2 cellular contexts compared by ENCODE assay signal in genomic region chr1:161972828-161973227, GRCh38.
TF ChIP-seq lines count a peak whose summit lies in the region.

No MANE protein-coding gene starts in this region.

TF ChIP-seq in HepG2, 621 proteins besides CTCF, POLR2A, EP300 and RAD21 (continues in another document):
- TF ChIP-seq ZNF567 (CRISPR knock-in tag; IDR thresholded peaks at IDR 0.05; ENCODE audit: borderline replicate concordance) (no peak), ZNF354B (CRISPR knock-in tag; IDR thresholded peaks at IDR 0.05) (no peak), RFX1 (IDR thresholded peaks at IDR 0.05) (no peak), ZNF446 (CRISPR knock-in tag; IDR thresholded peaks at IDR 0.05) (no peak), ZSCAN22 (CRISPR knock-in tag; IDR thresholded peaks at IDR 0.05) (no peak), HNF1A (IDR thresholded peaks at IDR 0.05; ENCODE audit: low read depth) (no peak), HNF1A (CRISPR knock-in tag; IDR thresholded peaks at IDR 0.05; ENCODE audit: borderline replicate concordance) (no peak), ZNF282 (IDR thresholded peaks at IDR 0.05; ENCODE audit: partially characterized antibody) (no peak), ZNF720 (CRISPR knock-in tag; IDR thresholded peaks at IDR 0.05) (no peak), ZNF33B (CRISPR knock-in tag; IDR thresholded peaks at IDR 0.05) (no peak), NCOA5 (CRISPR knock-in tag; IDR thresholded peaks at IDR 0.05) (no peak), ZNF850 (CRISPR knock-in tag; conservative IDR thresholded peaks at IDR 0.05) (no peak), THAP11 (CRISPR knock-in tag; IDR thresholded peaks at IDR 0.05) (no peak), ZNF740 (CRISPR knock-in tag; IDR thresholded peaks at IDR 0.05) (no peak), ZSCAN21 (CRISPR knock-in tag; IDR thresholded peaks at IDR 0.05; ENCODE audit: borderline replicate concordance) (no peak), JARID2 (CRISPR knock-in tag; IDR thresholded peaks at IDR 0.05; ENCODE audit: insufficient replicate concordance) (no peak), SIX1 (CRISPR knock-in tag; IDR thresholded peaks at IDR 0.05; ENCODE audit: borderline replicate concordance) (no peak), POGK (CRISPR knock-in tag; conservative IDR thresholded peaks at IDR 0.05) (no peak)
- TF ChIP-seq, protein P1, sequence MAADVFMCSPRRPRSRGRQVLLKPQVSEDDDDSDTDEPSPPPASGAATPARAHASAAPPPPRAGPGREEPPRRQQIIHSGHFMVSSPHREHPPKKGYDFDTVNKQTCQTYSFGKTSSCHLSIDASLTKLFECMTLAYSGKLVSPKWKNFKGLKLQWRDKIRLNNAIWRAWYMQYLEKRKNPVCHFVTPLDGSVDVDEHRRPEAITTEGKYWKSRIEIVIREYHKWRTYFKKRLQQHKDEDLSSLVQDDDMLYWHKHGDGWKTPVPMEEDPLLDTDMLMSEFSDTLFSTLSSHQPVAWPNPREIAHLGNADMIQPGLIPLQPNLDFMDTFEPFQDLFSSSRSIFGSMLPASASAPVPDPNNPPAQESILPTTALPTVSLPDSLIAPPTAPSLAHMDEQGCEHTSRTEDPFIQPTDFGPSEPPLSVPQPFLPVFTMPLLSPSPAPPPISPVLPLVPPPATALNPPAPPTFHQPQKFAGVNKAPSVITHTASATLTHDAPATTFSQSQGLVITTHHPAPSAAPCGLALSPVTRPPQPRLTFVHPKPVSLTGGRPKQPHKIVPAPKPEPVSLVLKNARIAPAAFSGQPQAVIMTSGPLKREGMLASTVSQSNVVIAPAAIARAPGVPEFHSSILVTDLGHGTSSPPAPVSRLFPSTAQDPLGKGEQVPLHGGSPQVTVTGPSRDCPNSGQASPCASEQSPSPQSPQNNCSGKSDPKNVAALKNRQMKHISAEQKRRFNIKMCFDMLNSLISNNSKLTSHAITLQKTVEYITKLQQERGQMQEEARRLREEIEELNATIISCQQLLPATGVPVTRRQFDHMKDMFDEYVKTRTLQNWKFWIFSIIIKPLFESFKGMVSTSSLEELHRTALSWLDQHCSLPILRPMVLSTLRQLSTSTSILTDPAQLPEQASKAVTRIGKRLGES (CRISPR knock-in tag; IDR thresholded peaks at IDR 0.05; ENCODE audit: borderline replicate concordance), result no peak

TF ChIP-seq in H1, 55 proteins besides CTCF, POLR2A, EP300 and RAD21:
- TF ChIP-seq RNF2 (IDR thresholded peaks at IDR 0.05; ENCODE audit: borderline replicate concordance, low read depth, low read length, missing control alignments, poor library complexity, severe bottlenecking), result no peak
- no peak for TF ChIP-seq CTBP2 (IDR thresholded peaks at IDR 0.05; ENCODE audit: borderline replicate concordance, insufficient read depth, insufficient read length, low read length)
- no peak for TF ChIP-seq JUND (IDR thresholded peaks at IDR 0.05; ENCODE audit: low read length)
- TF ChIP-seq KDM4A (IDR thresholded peaks at IDR 0.05; ENCODE audit: low read depth, low read length, severe bottlenecking), result no peak
- TF ChIP-seq BACH1 (IDR thresholded peaks at IDR 0.05; ENCODE audit: low read length), result no peak
- TF ChIP-seq KDM1A (IDR thresholded peaks at IDR 0.05; ENCODE audit: borderline replicate concordance, low read length), result no peak
- no peak for TF ChIP-seq SP4 (IDR thresholded peaks at IDR 0.05; ENCODE audit: low read length)
- no peak for TF ChIP-seq SAP30 (IDR thresholded peaks at IDR 0.05; ENCODE audit: insufficient read depth, insufficient replicate concordance, low read length)
- TF ChIP-seq BCL11A (IDR thresholded peaks at IDR 0.05; ENCODE audit: low read depth in 2 of 2, low read length in 2 of 2), result no peak
- no peak for TF ChIP-seq RBBP5 (IDR thresholded peaks at IDR 0.05; ENCODE audit: borderline replicate concordance, low read depth, low read length)
- no peak for TF ChIP-seq CBX5 (IDR thresholded peaks at IDR 0.05; ENCODE audit: low read depth, low read length)
- no peak for TF ChIP-seq KDM5A (IDR thresholded peaks at IDR 0.05; ENCODE audit: low read length)
- no peak for TF ChIP-seq YY1 (IDR thresholded peaks at IDR 0.05; ENCODE audit: low read depth, low read length)
